Comparison of ENCODE assay signal across 9 cellular contexts in genomic region chr7:76220185-76221057, GRCh38. TPM values are rescaled to one million over a fixed set of nuclear protein-coding genes. Genes with fewer than 3 reads are reported as not detected.
DNase-seq lines count a peak whose midpoint lies in the region; ATAC-seq lines count a peak whose summit lies in the region.
"Had no signal": no experiment of that assay in that cellular context is flagged by ENCODE, and none has a peak within 500 bp of the region (broad histone marks: within the 10 kb centered on the region; RNA-seq: fewer than 3 reads in every experiment).

No MANE protein-coding gene starts in this region.

- peak; percentile 37 for ATAC-seq in esophagus mucosa
- ATAC-seq in HG03108 (IDR thresholded peaks at IDR 0.05; ENCODE audit: unreplicated experiment): no peak
- no peak for ATAC-seq in GM19395 (IDR thresholded peaks at IDR 0.05; ENCODE audit: unreplicated experiment)
- ATAC-seq: pancreas had no signal

- peak; percentile 37 for DNase-seq in ELR (ENCODE audit: low read depth)
- DNase-seq in NCI-H226: peak; percentile 78
- DNase-seq in occipital lobe (lab: John Stamatoyannopoulos, UW): peak; percentile 42
- DNase-seq in amniotic stem cell (lab: John Stamatoyannopoulos, UW): no peak
- DNase-seq in medulla oblongata (ENCODE audit: extremely low spot score): no peak

RNA-seq across cellular contexts. Expression of gene SRRM3, which starts 18.7 kb away (rescaled TPM):
- total RNA-seq in esophagus mucosa (6.2 TPM), occipital lobe (6.7 TPM)

Comparison
In these comparisons a context has a peak if more than half of its experiments do, and no peak if none do; other contexts are left out.
1. DNase-seq: peak in ELR (single experiment), NCI-H226 (single experiment) and occipital lobe (single experiment); none in amniotic stem cell (single experiment) and medulla oblongata (single experiment).